19 cellular contexts compared by ENCODE assay signal in genomic region chr16:86707171-86707570, GRCh38.
"Had no signal": no experiment of that assay in that cellular context is flagged by ENCODE, and none has a peak within 500 bp of the region (broad histone marks: within the 10 kb centered on the region; RNA-seq: fewer than 3 reads in every experiment).

No MANE protein-coding gene starts in this region.

- H3K4me3 ChIP-seq: MG63 had no signal

- H3K36me3 ChIP-seq: MG63 had no signal

- H3K27ac ChIP-seq: HL-60, RWPE1 had no signal

- DNase-seq: KBM-7, MG63, NCI-H1092 treated with DMSO at 0.1 percent for 48 hours, NCI-H1436, NCI-H187, NCI-H2029, NCI-H2081 treated with DMSO at 0.1 percent for 48 hours, NCI-H2171, NCI-H226, NCI-H446, NCI-H510A, NCI-H524 treated with DMSO at 0.1 percent for 48 hours, NCI-H69, NCI-H774, SHP77 had no signal

- FAIRE-seq: HTR-8/SVneo, RCC 7860 had no signal
